1 cellular context compared by ENCODE assay signal in genomic region chr1:174074757-174075156, GRCh38.
TF ChIP-seq lines count a peak whose summit lies in the region.

No MANE protein-coding gene starts in this region.

TF ChIP-seq in WTC11, 78 proteins besides CTCF, POLR2A, EP300 and RAD21 (continued from another document):
- TF ChIP-seq HMGA2 (CRISPR knock-in tag; IDR thresholded peaks at IDR 0.05) (no peak), JAZF1 (CRISPR knock-in tag; IDR thresholded peaks at IDR 0.05) (no peak), ZNF219 (CRISPR knock-in tag; IDR thresholded peaks at IDR 0.05; ENCODE audit: borderline replicate concordance) (no peak), SMAD4 (CRISPR knock-in tag; IDR thresholded peaks at IDR 0.05) (no peak), ZNF317 (CRISPR knock-in tag; IDR thresholded peaks at IDR 0.05; ENCODE audit: borderline replicate concordance, low read depth) (no peak)
